Comparison of ENCODE assay signal across 1 cellular context in the genomic region with DNA sequence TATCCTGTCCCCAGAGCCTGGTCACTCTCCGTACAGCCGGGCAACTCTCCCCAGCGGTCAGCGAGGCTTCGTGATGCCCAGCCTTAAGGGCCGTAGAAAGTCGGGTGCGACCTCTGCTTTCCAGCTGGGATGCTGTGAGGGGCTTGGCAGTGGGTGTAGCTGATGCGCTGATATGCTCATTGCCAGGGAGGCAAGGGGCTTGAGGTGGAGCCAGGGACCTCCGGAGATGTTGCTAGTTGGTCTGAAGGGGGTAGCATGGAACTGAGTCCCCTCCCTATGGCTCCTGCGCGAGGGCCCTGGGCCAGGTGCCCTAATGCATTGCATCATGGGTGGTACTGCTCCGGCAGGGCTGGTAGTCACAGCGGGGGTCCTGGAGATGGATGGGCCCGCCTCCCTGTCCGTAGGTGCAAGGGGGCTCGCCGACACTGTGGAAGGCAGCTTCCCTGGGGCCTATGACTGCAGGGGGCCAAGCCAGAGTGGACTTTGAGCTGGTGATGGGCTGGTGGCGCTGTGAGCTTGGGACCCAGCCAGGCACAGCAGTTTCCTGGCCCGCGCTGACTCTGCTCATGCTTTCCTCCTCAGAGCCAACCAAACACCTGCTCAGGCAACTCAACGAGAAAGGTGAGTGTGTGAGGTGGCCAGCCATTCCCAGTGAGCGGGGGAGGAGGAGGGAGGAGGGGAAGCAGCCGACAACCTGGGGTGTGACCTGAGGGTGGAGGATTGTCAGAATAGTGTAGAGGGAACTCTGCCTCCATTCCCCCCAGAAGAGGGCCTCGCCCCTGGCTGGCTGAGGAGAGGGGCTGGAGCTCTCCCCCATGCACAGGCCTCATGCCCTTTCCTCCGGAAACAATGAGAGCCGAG.
TF ChIP-seq lines count a peak whose summit lies in the region.

No MANE protein-coding gene starts in this region.

TF ChIP-seq in H1, 55 proteins besides CTCF, POLR2A, EP300 and RAD21:
- TF ChIP-seq, protein P1, sequence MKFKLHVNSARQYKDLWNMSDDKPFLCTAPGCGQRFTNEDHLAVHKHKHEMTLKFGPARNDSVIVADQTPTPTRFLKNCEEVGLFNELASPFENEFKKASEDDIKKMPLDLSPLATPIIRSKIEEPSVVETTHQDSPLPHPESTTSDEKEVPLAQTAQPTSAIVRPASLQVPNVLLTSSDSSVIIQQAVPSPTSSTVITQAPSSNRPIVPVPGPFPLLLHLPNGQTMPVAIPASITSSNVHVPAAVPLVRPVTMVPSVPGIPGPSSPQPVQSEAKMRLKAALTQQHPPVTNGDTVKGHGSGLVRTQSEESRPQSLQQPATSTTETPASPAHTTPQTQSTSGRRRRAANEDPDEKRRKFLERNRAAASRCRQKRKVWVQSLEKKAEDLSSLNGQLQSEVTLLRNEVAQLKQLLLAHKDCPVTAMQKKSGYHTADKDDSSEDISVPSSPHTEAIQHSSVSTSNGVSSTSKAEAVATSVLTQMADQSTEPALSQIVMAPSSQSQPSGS (IDR thresholded peaks at IDR 0.05; ENCODE audit: low read length): 0 out of 2 replicates have a peak, but pooled peaks have one; percentile 31
- TF ChIP-seq SIX5 (IDR thresholded peaks at IDR 0.05; ENCODE audit: low read depth, low read length) (no peak), EZH2 (IDR thresholded peaks at IDR 0.05; ENCODE audit: low read depth, low read length, severe bottlenecking) (no peak)
